ENCODE assay signal across 8 cellular contexts in the genomic region with DNA sequence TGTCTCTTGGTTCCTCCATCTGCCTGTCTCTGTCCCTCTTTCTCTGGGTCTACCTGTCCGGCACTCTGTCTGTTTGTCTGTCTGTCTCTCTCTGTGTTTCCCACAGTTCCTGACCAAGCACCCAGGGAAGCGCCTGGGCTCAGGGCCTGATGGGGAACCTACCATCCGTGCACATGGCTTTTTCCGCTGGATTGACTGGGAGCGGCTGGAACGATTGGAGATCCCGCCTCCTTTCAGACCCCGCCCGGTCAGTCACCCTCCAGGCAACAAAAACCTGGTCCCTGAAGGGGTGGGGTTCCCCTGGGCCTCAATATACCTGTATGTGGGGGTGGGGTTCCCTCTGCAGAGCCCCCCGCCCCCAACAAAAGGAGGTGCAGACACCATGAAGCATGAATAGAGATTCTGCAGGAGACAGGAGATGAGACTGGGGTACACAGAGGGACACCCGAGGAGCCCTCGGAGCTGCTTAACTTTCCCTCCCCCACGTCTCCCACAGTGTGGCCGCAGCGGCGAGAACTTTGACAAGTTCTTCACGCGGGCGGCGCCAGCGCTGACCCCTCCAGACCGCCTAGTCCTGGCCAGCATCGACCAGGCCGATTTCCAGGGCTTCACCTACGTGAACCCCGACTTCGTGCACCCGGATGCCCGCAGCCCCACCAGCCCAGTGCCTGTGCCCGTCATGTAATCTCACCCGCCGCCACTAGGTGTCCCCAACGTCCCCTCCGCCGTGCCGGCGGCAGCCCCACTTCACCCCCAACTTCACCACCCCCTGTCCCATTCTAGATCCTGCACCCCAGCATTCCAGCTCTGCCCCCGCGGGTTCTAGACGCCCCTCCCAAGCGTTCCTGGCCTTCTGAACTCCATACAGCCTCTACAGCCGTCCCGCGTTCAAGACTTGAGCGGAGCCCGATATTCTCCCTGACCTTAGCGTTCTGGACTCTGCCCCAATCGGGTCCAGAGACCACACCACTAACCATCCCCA. TPM values are rescaled to one million over a fixed set of nuclear protein-coding genes. Genes with fewer than 3 reads are reported as not detected.
DNase-seq lines count a peak whose midpoint lies in the region; ATAC-seq lines count a peak whose summit lies in the region.

No MANE protein-coding gene starts in this region.

- H3K27ac ChIP-seq in HUES64 (ENCODE audit: low read depth, low read length), result no peak overlapping the region
- H3K27ac ChIP-seq in naive thymus-derived CD4-positive, alpha-beta T cell (ENCODE audit: low read depth, low read length), result no peak overlapping the region

- no peaks in the 10 kb centered on the region for H3K36me3 Mint-ChIP-seq in activated CD4-positive, alpha-beta memory T cell treated with anti-CD3 and anti-CD28 coated beads for 36 hours
- H3K36me3 Mint-ChIP-seq in effector memory CD8-positive, alpha-beta T cell (ENCODE audit: insufficient read depth), result peaks cover 7% of the 10 kb centered on the region
- peaks cover 0 to 10% (median 4%) of the 10 kb centered on the region in 5 donors for H3K36me3 Mint-ChIP-seq in naive thymus-derived CD4-positive, alpha-beta T cell
- H3K36me3 Mint-ChIP-seq in stimulated activated naive B cell treated with anti-CD40 and anti-IgM and Interleukin-4, amounts not matched to agents 10 μg/mL and 1 μg/mL and 100 μg/mL, for 72 hours, result peaks cover 2 to 5% of the 10 kb centered on the region in 2 donors

- peak; percentile 68 for ATAC-seq in effector memory CD8-positive, alpha-beta T cell (replicated peaks)
- ATAC-seq in naive thymus-derived CD4-positive, alpha-beta T cell, result peak; percentile 80
- peak; percentile 52 to 70 for ATAC-seq in stimulated activated naive B cell treated with anti-CD40 and anti-IgM and Interleukin-4, amounts not matched to agents 10 μg/mL and 1 μg/mL and 100 μg/mL, for 72 hours (replicated peaks)
- no peak for ATAC-seq in GM19467 (IDR thresholded peaks at IDR 0.05; ENCODE audit: unreplicated experiment)

- peaks cover 22% of the 10 kb centered on the region for H3K4me1 Mint-ChIP-seq in activated CD4-positive, alpha-beta memory T cell treated with anti-CD3 and anti-CD28 coated beads for 36 hours (ENCODE audit: low read depth)
- peaks cover 37 to 39% of the 10 kb centered on the region in 2 donors for H3K4me1 Mint-ChIP-seq in effector memory CD8-positive, alpha-beta T cell (ENCODE audit: low read depth in 2 of 2)
- H3K4me1 Mint-ChIP-seq in naive thymus-derived CD4-positive, alpha-beta T cell, result peaks cover 21 to 34% (median 28%) of the 10 kb centered on the region in 7 donors
- H3K4me1 Mint-ChIP-seq in stimulated activated naive B cell treated with anti-CD40 and anti-IgM and Interleukin-4, amounts not matched to agents 10 μg/mL and 1 μg/mL and 100 μg/mL, for 72 hours, result peaks cover 24 to 39% of the 10 kb centered on the region in 2 donors

- CTCF ChIA-PET in activated CD4-positive, alpha-beta memory T cell treated with anti-CD3 and anti-CD28 coated beads for 36 hours (lab: Charles Lee), result interaction anchor here (0.5 to 2.3 kb wide), 5 partner anchors 21 to 527 kb away, joined by 3 to 24 read pairs (median 3); no protein-coding TSS in a partner anchor
- CTCF ChIA-PET in naive thymus-derived CD4-positive, alpha-beta T cell (lab: Charles Lee), result interaction anchor here (0.6 to 1.3 kb wide), 2 partner anchors 66 to 103 kb away, joined by 3 to 4 read pairs; no protein-coding TSS in a partner anchor

- H3K36me3 ChIP-seq in HUES64 (ENCODE audit: insufficient read depth, low read length), result no peaks in the 10 kb centered on the region
- H3K36me3 ChIP-seq in naive thymus-derived CD4-positive, alpha-beta T cell (ENCODE audit: control insufficient read depth in 2 of 3, insufficient read depth in 3 of 3, low read length in 3 of 3), result no peaks in the 10 kb centered on the region

- H3K4me3 ChIP-seq in HUES64 (ENCODE audit: low read length), result peak overlapping the region; percentile 62
- no peak overlapping the region for H3K4me3 ChIP-seq in naive thymus-derived CD4-positive, alpha-beta T cell (ENCODE audit: low read length)

- intact Hi-C loops in activated CD4-positive, alpha-beta memory T cell treated with anti-CD3 and anti-CD28 coated beads for 36 hours (cut with micrococcal nuclease), result loop anchor here (5.0 kb wide), 1 partner anchor 116 kb away; no protein-coding TSS in a partner anchor
- intact Hi-C loops in naive thymus-derived CD4-positive, alpha-beta T cell (cut with micrococcal nuclease), result loop anchor here (5.0 to 10.0 kb wide), 4 partner anchors 68 to 326 kb away; no protein-coding TSS in a partner anchor

- H3K9me3 ChIP-seq in HUES64 (ENCODE audit: insufficient read depth, low read depth, low read length), result no peaks in the 10 kb centered on the region
- H3K9me3 ChIP-seq in naive thymus-derived CD4-positive, alpha-beta T cell (ENCODE audit: control insufficient read depth in 2 of 3, low read length in 3 of 3), result no peaks in the 10 kb centered on the region

- 10% methylated on average over 48 of the region's 48 CpGs for WGBS in HUES64

- no peak overlapping the region for H3K27ac Mint-ChIP-seq in activated CD4-positive, alpha-beta memory T cell treated with anti-CD3 and anti-CD28 coated beads for 36 hours
- no peak overlapping the region for H3K27ac Mint-ChIP-seq in effector memory CD8-positive, alpha-beta T cell
- peak overlapping the region in 1 of 9 donors; percentile 10 for H3K27ac Mint-ChIP-seq in naive thymus-derived CD4-positive, alpha-beta T cell
- H3K27ac Mint-ChIP-seq in stimulated activated naive B cell treated with anti-CD40 and anti-IgM and Interleukin-4, amounts not matched to agents 10 μg/mL and 1 μg/mL and 100 μg/mL, for 72 hours, result peak overlapping the region; percentile 72

- peaks cover 65% of the 10 kb centered on the region for H3K27me3 Mint-ChIP-seq in activated CD4-positive, alpha-beta memory T cell treated with anti-CD3 and anti-CD28 coated beads for 36 hours
- H3K27me3 Mint-ChIP-seq in effector memory CD8-positive, alpha-beta T cell, result peaks cover 64 to 78% of the 10 kb centered on the region in 2 donors
- peaks cover 60 to 91% (median 78%) of the 10 kb centered on the region in 5 donors for H3K27me3 Mint-ChIP-seq in naive thymus-derived CD4-positive, alpha-beta T cell
- peaks cover 68 to 89% of the 10 kb centered on the region in 2 donors for H3K27me3 Mint-ChIP-seq in stimulated activated naive B cell treated with anti-CD40 and anti-IgM and Interleukin-4, amounts not matched to agents 10 μg/mL and 1 μg/mL and 100 μg/mL, for 72 hours

- H3K9ac ChIP-seq in HUES64 (ENCODE audit: low read depth, low read length), result no peak overlapping the region

- DNase-seq in Ammon's horn (ENCODE audit: low spot score), result peak; percentile 65
- DNase-seq in activated CD4-positive, alpha-beta memory T cell treated with anti-CD3 and anti-CD28 coated beads for 36 hours, result peak; percentile 76
- peak; percentile 69 to 75 (median 71) for DNase-seq in effector memory CD8-positive, alpha-beta T cell
- DNase-seq in naive thymus-derived CD4-positive, alpha-beta T cell, result peak; percentile 33 to 78 (median 55)
- no peak for DNase-seq in stimulated activated naive B cell treated with anti-CD40 and anti-IgM and Interleukin-4, amounts not matched to agents 10 μg/mL and 1 μg/mL and 100 μg/mL, for 72 hours
- DNase-seq in SIG-M5 treated with dmso at 0.1 percent for 504 hours (lab: John Stamatoyannopoulos, UW; ENCODE audit: unreplicated experiment), result no peak

- peaks cover 64% of the 10 kb centered on the region for H3K27me3 ChIP-seq in HUES64 (ENCODE audit: insufficient read depth, low read length)
- peaks cover 3 to 34% of the 10 kb centered on the region in 2 donors for H3K27me3 ChIP-seq in naive thymus-derived CD4-positive, alpha-beta T cell (ENCODE audit: control insufficient read depth in 2 of 2, insufficient read depth in 2 of 2, low read length in 2 of 2)

- H3K4me3 Mint-ChIP-seq in activated CD4-positive, alpha-beta memory T cell treated with anti-CD3 and anti-CD28 coated beads for 36 hours, result no peak overlapping the region
- peak overlapping the region; percentile 31 to 58 for H3K4me3 Mint-ChIP-seq in effector memory CD8-positive, alpha-beta T cell
- H3K4me3 Mint-ChIP-seq in naive thymus-derived CD4-positive, alpha-beta T cell, result peak overlapping the region in 6 of 10 donors; percentile 26 to 87 (median 63)
- no peak overlapping the region for H3K4me3 Mint-ChIP-seq in stimulated activated naive B cell treated with anti-CD40 and anti-IgM and Interleukin-4, amounts not matched to agents 10 μg/mL and 1 μg/mL and 100 μg/mL, for 72 hours

- H3K4me1 ChIP-seq in HUES64 (ENCODE audit: insufficient read depth, low read length), result peaks cover 3% of the 10 kb centered on the region; the same call in 1 of the 2 replicates
- peaks cover 5 to 13% of the 10 kb centered on the region in 2 donors for H3K4me1 ChIP-seq in naive thymus-derived CD4-positive, alpha-beta T cell (ENCODE audit: control insufficient read depth in 2 of 2, insufficient read depth in 2 of 2, low read length in 2 of 2)

- POLR2A ChIA-PET in activated CD4-positive, alpha-beta memory T cell treated with anti-CD3 and anti-CD28 coated beads for 36 hours (lab: Charles Lee), result no interaction called here
- POLR2A ChIA-PET in naive thymus-derived CD4-positive, alpha-beta T cell (lab: Charles Lee), result no interaction called here

- H3K9me3 Mint-ChIP-seq in activated CD4-positive, alpha-beta memory T cell treated with anti-CD3 and anti-CD28 coated beads for 36 hours, result no peaks in the 10 kb centered on the region
- H3K9me3 Mint-ChIP-seq in effector memory CD8-positive, alpha-beta T cell, result no peaks in the 10 kb centered on the region
- H3K9me3 Mint-ChIP-seq in naive thymus-derived CD4-positive, alpha-beta T cell, result peaks cover 0 to 19% (median 4%) of the 10 kb centered on the region in 11 donors
- H3K9me3 Mint-ChIP-seq in stimulated activated naive B cell treated with anti-CD40 and anti-IgM and Interleukin-4, amounts not matched to agents 10 μg/mL and 1 μg/mL and 100 μg/mL, for 72 hours, result no peaks in the 10 kb centered on the region

RNA-seq across cellular contexts. Expression of gene CACNG7, which starts 2.6 kb away (rescaled TPM):
- 19.4 TPM for polyA plus RNA-seq in HUES64 (2013, experiment 1 of 2)
- 38.6 TPM for polyA plus RNA-seq in HUES64 (2013, experiment 2 of 2)
- not detected for total RNA-seq in activated CD4-positive, alpha-beta memory T cell treated with anti-CD3 and anti-CD28 coated beads for 36 hours
- total RNA-seq in naive thymus-derived CD4-positive, alpha-beta T cell, result not detected
- not detected for polyA plus RNA-seq in naive thymus-derived CD4-positive, alpha-beta T cell

RNA-seq across cellular contexts. Expression of gene PRKCG, which starts 24.5 kb away (rescaled TPM):
- polyA plus RNA-seq in HUES64 (2013, experiment 1 of 2), result 3.2 TPM
- polyA plus RNA-seq in HUES64 (2013, experiment 2 of 2), result 4.6 TPM
- not detected for total RNA-seq in activated CD4-positive, alpha-beta memory T cell treated with anti-CD3 and anti-CD28 coated beads for 36 hours
- total RNA-seq in naive thymus-derived CD4-positive, alpha-beta T cell, result 1 to 10 TPM in 2 of 5 experiments, not detected in 3; 1.6 to 2.4 TPM
- polyA plus RNA-seq in naive thymus-derived CD4-positive, alpha-beta T cell, result under 1 TPM in 1 of 2 donors, not detected in 1; 0.05 TPM

RNA-seq across cellular contexts. Expression of gene MYADM, which starts 38.8 kb away (rescaled TPM):
- 40.2 TPM for polyA plus RNA-seq in HUES64 (2013, experiment 1 of 2)
- polyA plus RNA-seq in HUES64 (2013, experiment 2 of 2), result 49.6 TPM
- total RNA-seq in activated CD4-positive, alpha-beta memory T cell treated with anti-CD3 and anti-CD28 coated beads for 36 hours, result 10 to 100 TPM; 40.3 to 45.5 TPM
- 100 to 1,000 TPM in 3 of 5 experiments, 10 to 100 TPM in 2; 51.5 to 524 (median 116) TPM for total RNA-seq in naive thymus-derived CD4-positive, alpha-beta T cell
- polyA plus RNA-seq in naive thymus-derived CD4-positive, alpha-beta T cell, result 10 to 100 TPM; 60.6 to 61.3 TPM

RNA-seq across cellular contexts. Expression of gene CACNG8, which starts 56.2 kb away (rescaled TPM):
- polyA plus RNA-seq in HUES64 (2013, experiment 1 of 2), result 1.6 TPM
- 2.5 TPM for polyA plus RNA-seq in HUES64 (2013, experiment 2 of 2)
- total RNA-seq in activated CD4-positive, alpha-beta memory T cell treated with anti-CD3 and anti-CD28 coated beads for 36 hours, result under 1 TPM in 1 of 2 experiments, not detected in 1; 0.02 TPM
- under 1 TPM in 2 of 5 experiments, not detected in 3; 0.24 to 0.34 TPM for total RNA-seq in naive thymus-derived CD4-positive, alpha-beta T cell
- not detected for polyA plus RNA-seq in naive thymus-derived CD4-positive, alpha-beta T cell

Comparison
In these comparisons a context has a peak if more than half of its experiments do, and no peak if none do; other contexts are left out.
1. DNase-seq: peak in Ammon's horn (single experiment), activated CD4-positive, alpha-beta memory T cell treated with anti-CD3 and anti-CD28 coated beads for 36 hours (single experiment), effector memory CD8-positive, alpha-beta T cell (3 of 3) and naive thymus-derived CD4-positive, alpha-beta T cell (9 of 9); none in stimulated activated naive B cell treated with anti-CD40 and anti-IgM and Interleukin-4, amounts not matched to agents 10 μg/mL and 1 μg/mL and 100 μg/mL, for 72 hours (single experiment) and SIG-M5 treated with dmso at 0.1 percent for 504 hours (single experiment).
2. H3K4me3 Mint-ChIP-seq: peak in effector memory CD8-positive, alpha-beta T cell (2 of 2) and naive thymus-derived CD4-positive, alpha-beta T cell (6 of 10); none in activated CD4-positive, alpha-beta memory T cell treated with anti-CD3 and anti-CD28 coated beads for 36 hours (single experiment) and stimulated activated naive B cell treated with anti-CD40 and anti-IgM and Interleukin-4, amounts not matched to agents 10 μg/mL and 1 μg/mL and 100 μg/mL, for 72 hours (0 of 2).